8 cellular contexts compared by ENCODE assay signal in genomic region chr2:117470311-117471095, GRCh38.
DNase-seq lines count a peak whose midpoint lies in the region; ATAC-seq and TF ChIP-seq lines count a peak whose summit lies in the region.

No MANE protein-coding gene starts in this region.

- CTCF ChIA-PET in activated CD8-positive, alpha-beta T cell treated with anti-CD3 and anti-CD28 coated beads, Interleukin-2, amount 10 ng/mL, durations not matched to agents 7 days and 5 days (lab: Charles Lee) = interaction anchor here (0.9 to 1.2 kb wide), 2 partner anchors 293 to 533 kb away, joined by 3 to 4 read pairs; no protein-coding TSS in a partner anchor

- H3K4me1 Mint-ChIP-seq in activated CD8-positive, alpha-beta T cell treated with anti-CD3 and anti-CD28 coated beads, Interleukin-2, amount 10 ng/mL, durations not matched to agents 7 days and 5 days (ENCODE audit: low read depth) = no peaks in the 10 kb centered on the region
- H3K4me1 Mint-ChIP-seq in activated T-cell treated with anti-CD3 and anti-CD28 coated beads, Interleukin-2, amount 50 U/mL, for 4 hours (ENCODE audit: low read depth) = no peaks in the 10 kb centered on the region

- TF ChIP-seq CTCF in lower lobe of right lung (IDR thresholded peaks at IDR 0.05) = peak; percentile 46

- H3K4me1 ChIP-seq in lower lobe of right lung = no peaks in the 10 kb centered on the region

- no peak overlapping the region for H3K27ac Mint-ChIP-seq in activated CD8-positive, alpha-beta T cell treated with anti-CD3 and anti-CD28 coated beads, Interleukin-2, amount 10 ng/mL, durations not matched to agents 7 days and 5 days

- H3K27me3 ChIP-seq in lower lobe of right lung (ENCODE audit: low read depth) = no peaks in the 10 kb centered on the region

- no peaks in the 10 kb centered on the region for H3K27me3 Mint-ChIP-seq in activated CD8-positive, alpha-beta T cell treated with anti-CD3 and anti-CD28 coated beads, Interleukin-2, amount 10 ng/mL, durations not matched to agents 7 days and 5 days (ENCODE audit: low read depth)
- no peaks in the 10 kb centered on the region for H3K27me3 Mint-ChIP-seq in activated T-cell treated with anti-CD3 and anti-CD28 coated beads, Interleukin-2, amount 50 U/mL, for 4 hours (ENCODE audit: low read depth)

- H3K36me3 Mint-ChIP-seq in activated CD8-positive, alpha-beta T cell treated with anti-CD3 and anti-CD28 coated beads, Interleukin-2, amount 10 ng/mL, durations not matched to agents 7 days and 5 days (ENCODE audit: low read depth) = no peaks in the 10 kb centered on the region
- H3K36me3 Mint-ChIP-seq in activated T-cell treated with anti-CD3 and anti-CD28 coated beads, Interleukin-2, amount 50 U/mL, for 4 hours (ENCODE audit: insufficient read depth) = no peaks in the 10 kb centered on the region

- no peak overlapping the region for H3K27ac ChIP-seq in lower lobe of right lung

- intact Hi-C loops in lower lobe of right lung (cut with DNase I) = no loop called here

- no peaks in the 10 kb centered on the region for H3K9me3 ChIP-seq in lower lobe of right lung

- DNase-seq in ELF-1 (ENCODE audit: low read depth, low spot score) (peak; percentile 76), NCI-H1092 treated with DMSO at 0.1 percent for 48 hours (lab: John Stamatoyannopoulos, UW) (peak; percentile 24), lower lobe of right lung (no peak), mesenteric fat pad (ENCODE audit: low spot score) (no peak)
- DNase-seq in activated CD8-positive, alpha-beta T cell treated with anti-CD3 and anti-CD28 coated beads, Interleukin-2, amount 10 ng/mL, durations not matched to agents 7 days and 5 days = peak; percentile 43
- no peak for DNase-seq in activated T-cell treated with anti-CD3 and anti-CD28 coated beads, Interleukin-2, amount 50 U/mL, for 4 hours

- no peaks in the 10 kb centered on the region for H3K36me3 ChIP-seq in lower lobe of right lung

- no peak overlapping the region for H3K4me3 ChIP-seq in lower lobe of right lung

- ATAC-seq in GM19463 (IDR thresholded peaks at IDR 0.05; ENCODE audit: unreplicated experiment) = peak; percentile 79
- ATAC-seq in activated CD8-positive, alpha-beta T cell treated with anti-CD3 and anti-CD28 coated beads, Interleukin-2, amount 10 ng/mL, durations not matched to agents 7 days and 5 days = peak; percentile 42
- ATAC-seq in lower lobe of right lung = peak in 1 of 2 donors; percentile 34
- no peak for ATAC-seq in GM19452 (IDR thresholded peaks at IDR 0.05; ENCODE audit: unreplicated experiment)
- ATAC-seq in activated T-cell treated with anti-CD3 and anti-CD28 coated beads, Interleukin-2, amount 50 U/mL, for 4 hours = no peak

- POLR2A ChIA-PET in activated CD8-positive, alpha-beta T cell treated with anti-CD3 and anti-CD28 coated beads, Interleukin-2, amount 10 ng/mL, durations not matched to agents 7 days and 5 days (lab: Charles Lee) = no interaction called here

- no peaks in the 10 kb centered on the region for H3K9me3 Mint-ChIP-seq in activated CD8-positive, alpha-beta T cell treated with anti-CD3 and anti-CD28 coated beads, Interleukin-2, amount 10 ng/mL, durations not matched to agents 7 days and 5 days (ENCODE audit: insufficient read depth)
- no peaks in the 10 kb centered on the region for H3K9me3 Mint-ChIP-seq in activated T-cell treated with anti-CD3 and anti-CD28 coated beads, Interleukin-2, amount 50 U/mL, for 4 hours

- H3K4me3 Mint-ChIP-seq in activated CD8-positive, alpha-beta T cell treated with anti-CD3 and anti-CD28 coated beads, Interleukin-2, amount 10 ng/mL, durations not matched to agents 7 days and 5 days = no peak overlapping the region
- H3K4me3 Mint-ChIP-seq in activated T-cell treated with anti-CD3 and anti-CD28 coated beads, Interleukin-2, amount 50 U/mL, for 4 hours = no peak overlapping the region

Comparison
In these comparisons a context has a peak if more than half of its experiments do, and no peak if none do; other contexts are left out.
1. DNase-seq: peak in ELF-1 (single experiment), NCI-H1092 treated with DMSO at 0.1 percent for 48 hours (single experiment) and activated CD8-positive, alpha-beta T cell treated with anti-CD3 and anti-CD28 coated beads, Interleukin-2, amount 10 ng/mL, durations not matched to agents 7 days and 5 days (single experiment); none in lower lobe of right lung (single experiment), activated T-cell treated with anti-CD3 and anti-CD28 coated beads, Interleukin-2, amount 50 U/mL, for 4 hours (single experiment) and mesenteric fat pad (single experiment).
2. ATAC-seq: peak in GM19463 (single experiment) and activated CD8-positive, alpha-beta T cell treated with anti-CD3 and anti-CD28 coated beads, Interleukin-2, amount 10 ng/mL, durations not matched to agents 7 days and 5 days (single experiment); none in GM19452 (single experiment) and activated T-cell treated with anti-CD3 and anti-CD28 coated beads, Interleukin-2, amount 50 U/mL, for 4 hours (0 of 2).